In the genomic region with DNA sequence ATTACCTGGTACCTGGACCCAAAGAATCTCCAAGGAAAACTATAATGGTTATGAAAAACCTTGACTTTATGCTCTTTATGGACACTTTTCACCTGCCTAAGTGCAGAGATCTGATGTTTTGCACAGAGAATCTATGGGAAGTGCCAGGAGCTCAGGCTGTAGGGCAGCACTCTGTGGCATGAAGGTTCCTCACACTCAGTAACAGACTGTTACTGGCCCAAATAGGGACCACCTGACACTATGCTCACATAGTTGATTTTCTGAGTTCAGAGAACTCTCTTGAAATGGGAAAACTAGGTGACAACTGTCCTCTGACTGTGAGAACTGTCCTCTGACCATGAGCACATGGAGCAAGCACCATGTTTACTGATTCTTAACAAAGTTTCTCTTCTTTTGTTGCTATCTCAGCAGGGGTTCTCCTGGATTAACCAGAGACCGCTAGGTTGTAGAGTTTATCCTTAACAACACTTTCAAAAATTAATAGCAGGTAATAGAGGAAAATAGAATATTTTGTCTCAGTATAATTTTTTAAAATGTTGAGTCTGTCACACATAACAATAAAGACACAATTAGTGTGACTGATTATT, we compare ENCODE assay signal across 1 cellular context.
TF ChIP-seq lines count a peak whose summit lies in the region.

No MANE protein-coding gene starts in this region.

TF ChIP-seq in GM12878, 131 proteins besides CTCF, POLR2A, EP300 and RAD21:
- TF ChIP-seq, protein P1, sequence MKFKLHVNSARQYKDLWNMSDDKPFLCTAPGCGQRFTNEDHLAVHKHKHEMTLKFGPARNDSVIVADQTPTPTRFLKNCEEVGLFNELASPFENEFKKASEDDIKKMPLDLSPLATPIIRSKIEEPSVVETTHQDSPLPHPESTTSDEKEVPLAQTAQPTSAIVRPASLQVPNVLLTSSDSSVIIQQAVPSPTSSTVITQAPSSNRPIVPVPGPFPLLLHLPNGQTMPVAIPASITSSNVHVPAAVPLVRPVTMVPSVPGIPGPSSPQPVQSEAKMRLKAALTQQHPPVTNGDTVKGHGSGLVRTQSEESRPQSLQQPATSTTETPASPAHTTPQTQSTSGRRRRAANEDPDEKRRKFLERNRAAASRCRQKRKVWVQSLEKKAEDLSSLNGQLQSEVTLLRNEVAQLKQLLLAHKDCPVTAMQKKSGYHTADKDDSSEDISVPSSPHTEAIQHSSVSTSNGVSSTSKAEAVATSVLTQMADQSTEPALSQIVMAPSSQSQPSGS (IDR thresholded peaks at IDR 0.05; ENCODE audit: low read length): no peak
- no peak for TF ChIP-seq SMARCA5 (IDR thresholded peaks at IDR 0.05)
- TF ChIP-seq HDAC6 (IDR thresholded peaks at IDR 0.05; ENCODE audit: unreplicated experiment): no peak
- no peak for TF ChIP-seq CBX3 (IDR thresholded peaks at IDR 0.05; ENCODE audit: borderline replicate concordance, low read depth)
- TF ChIP-seq, protein P2, sequence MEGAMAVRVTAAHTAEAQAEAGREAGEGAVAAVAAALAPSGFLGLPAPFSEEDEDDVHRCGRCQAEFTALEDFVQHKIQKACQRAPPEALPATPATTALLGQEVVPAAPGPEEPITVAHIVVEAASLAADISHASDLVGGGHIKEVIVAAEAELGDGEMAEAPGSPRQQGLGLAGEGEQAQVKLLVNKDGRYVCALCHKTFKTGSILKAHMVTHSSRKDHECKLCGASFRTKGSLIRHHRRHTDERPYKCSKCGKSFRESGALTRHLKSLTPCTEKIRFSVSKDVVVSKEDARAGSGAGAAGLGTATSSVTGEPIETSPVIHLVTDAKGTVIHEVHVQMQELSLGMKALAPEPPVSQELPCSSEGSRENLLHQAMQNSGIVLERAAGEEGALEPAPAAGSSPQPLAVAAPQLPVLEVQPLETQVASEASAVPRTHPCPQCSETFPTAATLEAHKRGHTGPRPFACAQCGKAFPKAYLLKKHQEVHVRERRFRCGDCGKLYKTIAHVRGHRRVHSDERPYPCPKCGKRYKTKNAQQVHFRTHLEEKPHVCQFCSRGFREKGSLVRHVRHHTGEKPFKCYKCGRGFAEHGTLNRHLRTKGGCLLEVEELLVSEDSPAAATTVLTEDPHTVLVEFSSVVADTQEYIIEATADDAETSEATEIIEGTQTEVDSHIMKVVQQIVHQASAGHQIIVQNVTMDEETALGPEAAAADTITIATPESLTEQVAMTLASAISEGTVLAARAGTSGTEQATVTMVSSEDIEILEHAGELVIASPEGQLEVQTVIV (IDR thresholded peaks at IDR 0.05; ENCODE audit: borderline replicate concordance, partially characterized antibody): no peak
- TF ChIP-seq SIX5 (IDR thresholded peaks at IDR 0.05; ENCODE audit: low read depth, low read length, severe bottlenecking): no peak
- no peak for TF ChIP-seq TCF12 (IDR thresholded peaks at IDR 0.05; ENCODE audit: low read depth, low read length)
- TF ChIP-seq KAT2A (conservative IDR thresholded peaks at IDR 0.05; ENCODE audit: control insufficient read depth, low read depth, low read length): no peak
- TF ChIP-seq MTA2 (IDR thresholded peaks at IDR 0.05; ENCODE audit: low read depth): no peak
- TF ChIP-seq, protein P3, sequence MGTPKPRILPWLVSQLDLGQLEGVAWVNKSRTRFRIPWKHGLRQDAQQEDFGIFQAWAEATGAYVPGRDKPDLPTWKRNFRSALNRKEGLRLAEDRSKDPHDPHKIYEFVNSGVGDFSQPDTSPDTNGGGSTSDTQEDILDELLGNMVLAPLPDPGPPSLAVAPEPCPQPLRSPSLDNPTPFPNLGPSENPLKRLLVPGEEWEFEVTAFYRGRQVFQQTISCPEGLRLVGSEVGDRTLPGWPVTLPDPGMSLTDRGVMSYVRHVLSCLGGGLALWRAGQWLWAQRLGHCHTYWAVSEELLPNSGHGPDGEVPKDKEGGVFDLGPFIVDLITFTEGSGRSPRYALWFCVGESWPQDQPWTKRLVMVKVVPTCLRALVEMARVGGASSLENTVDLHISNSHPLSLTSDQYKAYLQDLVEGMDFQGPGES (IDR thresholded peaks at IDR 0.05): no peak
- TF ChIP-seq MEF2A (IDR thresholded peaks at IDR 0.05; ENCODE audit: insufficient read depth, low read depth, low read length): no peak
- no peak for TF ChIP-seq NRF1 (conservative IDR thresholded peaks at IDR 0.05; ENCODE audit: low read depth, low read length)
- TF ChIP-seq NBN (IDR thresholded peaks at IDR 0.05): no peak
- TF ChIP-seq TBL1XR1 (IDR thresholded peaks at IDR 0.05; ENCODE audit: low read depth, low read length): no peak
- TF ChIP-seq, protein P4, sequence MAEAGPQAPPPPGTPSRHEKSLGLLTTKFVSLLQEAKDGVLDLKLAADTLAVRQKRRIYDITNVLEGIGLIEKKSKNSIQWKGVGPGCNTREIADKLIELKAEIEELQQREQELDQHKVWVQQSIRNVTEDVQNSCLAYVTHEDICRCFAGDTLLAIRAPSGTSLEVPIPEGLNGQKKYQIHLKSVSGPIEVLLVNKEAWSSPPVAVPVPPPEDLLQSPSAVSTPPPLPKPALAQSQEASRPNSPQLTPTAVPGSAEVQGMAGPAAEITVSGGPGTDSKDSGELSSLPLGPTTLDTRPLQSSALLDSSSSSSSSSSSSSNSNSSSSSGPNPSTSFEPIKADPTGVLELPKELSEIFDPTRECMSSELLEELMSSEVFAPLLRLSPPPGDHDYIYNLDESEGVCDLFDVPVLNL (IDR thresholded peaks at IDR 0.05; ENCODE audit: low read depth, low read length): no peak
